1 cellular context compared by ENCODE assay signal in the genomic region with DNA sequence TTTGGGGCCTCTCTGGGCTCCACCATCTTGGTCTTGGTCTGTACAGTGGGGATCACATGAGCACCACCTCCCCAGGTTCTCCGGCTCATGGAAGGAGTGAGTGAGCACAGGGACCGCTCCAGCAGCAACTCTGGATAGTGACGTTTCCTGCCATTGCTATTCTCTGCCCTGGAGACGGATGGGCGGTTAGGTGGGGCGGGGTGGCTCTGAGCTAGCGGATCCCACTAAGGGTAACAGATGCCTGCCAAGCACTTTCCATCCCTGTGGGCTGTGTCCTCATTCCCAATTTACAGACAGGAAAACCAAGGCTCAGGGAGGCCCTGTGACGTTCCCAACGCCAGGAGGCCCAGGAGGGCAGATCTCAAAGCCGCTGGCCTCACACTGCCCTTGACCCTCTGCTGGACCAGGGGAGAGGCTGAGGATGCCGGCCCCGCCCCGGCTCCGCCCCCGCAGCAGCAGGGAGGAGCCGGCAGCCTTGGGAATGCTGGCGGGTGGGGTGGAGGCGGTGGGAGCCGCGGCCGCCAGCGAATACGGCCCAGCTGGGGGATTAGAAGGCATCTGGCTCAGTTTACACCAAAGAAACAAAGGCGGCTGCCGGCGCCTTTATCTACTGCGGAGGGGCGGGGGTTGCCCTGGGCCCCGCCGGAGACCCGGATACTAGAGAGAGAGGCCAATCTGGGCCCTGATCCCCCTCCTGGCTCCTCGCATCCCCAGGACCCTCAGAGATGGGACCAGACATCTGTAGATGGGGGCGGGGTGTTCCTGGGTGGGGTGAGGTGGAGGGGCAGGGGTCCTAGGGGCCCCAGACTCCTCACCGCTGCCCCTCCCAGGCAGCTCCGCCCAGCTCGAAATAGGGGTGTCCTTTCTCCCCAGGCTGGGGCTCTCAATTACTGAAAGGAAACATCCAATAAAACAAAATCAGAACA.
TF ChIP-seq lines count a peak whose summit lies in the region.

No MANE protein-coding gene starts in this region.

TF ChIP-seq in K562, 482 proteins besides CTCF, POLR2A, EP300 and RAD21 (continued from another document):
- TF ChIP-seq, protein P1, sequence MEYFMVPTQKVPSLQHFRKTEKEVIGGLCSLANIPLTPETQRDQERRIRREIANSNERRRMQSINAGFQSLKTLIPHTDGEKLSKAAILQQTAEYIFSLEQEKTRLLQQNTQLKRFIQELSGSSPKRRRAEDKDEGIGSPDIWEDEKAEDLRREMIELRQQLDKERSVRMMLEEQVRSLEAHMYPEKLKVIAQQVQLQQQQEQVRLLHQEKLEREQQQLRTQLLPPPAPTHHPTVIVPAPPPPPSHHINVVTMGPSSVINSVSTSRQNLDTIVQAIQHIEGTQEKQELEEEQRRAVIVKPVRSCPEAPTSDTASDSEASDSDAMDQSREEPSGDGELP (CRISPR knock-in tag; IDR thresholded peaks at IDR 0.05; ENCODE audit: borderline replicate concordance) = peak; percentile 57; the same call in 1 of the 2 replicates
- 0 out of 2 replicates have a peak, but pooled peaks have one; percentile 22 for TF ChIP-seq MAX (CRISPR knock-in tag; IDR thresholded peaks at IDR 0.05)
- no peak for TF ChIP-seq SLC30A9 (CRISPR knock-in tag; IDR thresholded peaks at IDR 0.05)
- no peak for TF ChIP-seq TEAD4 (IDR thresholded peaks at IDR 0.05; ENCODE audit: low read length)
- TF ChIP-seq TEAD4 (CRISPR knock-in tag; IDR thresholded peaks at IDR 0.05; ENCODE audit: borderline replicate concordance) = no peak
- TF ChIP-seq GTF2B (IDR thresholded peaks at IDR 0.05; ENCODE audit: extremely low read depth, insufficient read length) = no peak
- TF ChIP-seq FIP1L1 (IDR thresholded peaks at IDR 0.05; ENCODE audit: low read depth, low read length, poor library complexity, severe bottlenecking) = peak; percentile 33
- no peak for TF ChIP-seq ZNF232 (CRISPR knock-in tag; IDR thresholded peaks at IDR 0.05)
TF ChIP-seq in K562: peak in this region for 15.
